ENCODE assay signal across 9 cellular contexts in the genomic region with DNA sequence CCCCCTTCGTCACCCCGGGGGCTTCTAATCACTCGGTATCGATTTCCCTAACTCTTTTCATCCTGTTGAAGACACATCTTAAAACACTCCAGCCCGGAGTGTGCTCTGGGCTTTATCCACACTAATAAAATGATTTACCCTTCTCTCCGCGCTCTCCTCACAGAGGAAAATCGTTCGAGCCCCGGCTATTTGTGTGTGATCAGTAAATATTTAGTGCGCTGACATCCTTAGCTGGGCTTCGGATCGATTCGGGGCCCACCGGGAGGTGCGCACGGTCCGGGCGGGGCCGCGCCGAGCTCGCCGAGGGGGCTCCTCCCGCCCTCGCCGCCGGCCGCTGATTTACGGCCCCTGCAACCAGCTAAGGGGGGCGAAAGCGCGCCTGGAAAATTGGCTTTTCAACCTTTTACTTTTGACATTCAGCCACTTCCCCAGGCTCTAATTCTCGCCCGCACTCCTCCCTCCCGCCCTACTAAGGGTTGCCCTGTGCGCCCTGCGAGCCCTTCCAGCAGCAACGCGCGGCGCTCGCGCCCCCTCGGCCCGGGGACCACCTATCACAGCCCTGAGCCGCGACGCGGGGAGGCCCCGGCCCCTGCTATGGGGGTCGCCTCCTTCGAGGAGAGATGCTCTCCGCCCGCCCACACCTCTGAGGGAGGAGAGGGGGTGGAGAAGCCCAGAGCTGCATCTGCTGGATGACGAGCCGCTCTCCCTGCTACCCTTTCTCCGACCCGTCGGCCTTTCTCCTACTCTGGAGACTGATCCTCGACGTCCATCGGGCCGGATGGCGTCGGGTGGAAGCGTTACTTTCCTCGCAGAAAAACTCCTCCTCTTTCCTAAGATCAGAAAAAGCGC. TPM values are rescaled to one million over a fixed set of nuclear protein-coding genes. Genes with fewer than 3 reads are reported as not detected.
DNase-seq lines count a peak whose midpoint lies in the region; ATAC-seq and TF ChIP-seq lines count a peak whose summit lies in the region.
"Had no signal": no experiment of that assay in that cellular context is flagged by ENCODE, and none has a peak within 500 bp of the region (broad histone marks: within the 10 kb centered on the region; RNA-seq: fewer than 3 reads in every experiment).

No MANE protein-coding gene starts in this region.

- no peak for ATAC-seq in thoracic aorta (ENCODE audit: insufficient number of reproducible peaks, low FRiP score, low read depth)

- H3K36me3 Mint-ChIP-seq in endodermal cell (ENCODE audit: low read depth) (no peaks in the 10 kb centered on the region), immature natural killer cell (peaks cover 0 to 6% (median 0%) of the 10 kb centered on the region in 3 donors)

- H3K9me3 Mint-ChIP-seq in endodermal cell (no peaks in the 10 kb centered on the region), immature natural killer cell (peaks cover 0 to 41% (median 4%) of the 10 kb centered on the region in 6 donors)

- H3K27ac Mint-ChIP-seq in endodermal cell (no peak overlapping the region), immature natural killer cell (no peak overlapping the region)

- H3K9me3 ChIP-seq in endodermal cell (ENCODE audit: control insufficient read depth, low read length): no peaks in the 10 kb centered on the region
- H3K9me3 ChIP-seq in thoracic aorta: no peaks in the 10 kb centered on the region

- no peaks in the 10 kb centered on the region for H3K4me1 ChIP-seq in endodermal cell (ENCODE audit: control insufficient read depth, insufficient read depth, low read length)
- peaks cover 3 to 46% of the 10 kb centered on the region in 2 donors for H3K4me1 ChIP-seq in thoracic aorta (ENCODE audit: control insufficient read depth in 1 of 2, low read depth in 2 of 2)

- H3K27ac ChIP-seq in endodermal cell (ENCODE audit: low read depth, low read length) (peak overlapping the region; percentile 9), thoracic aorta (peak overlapping the region; percentile 75 to 79)
- H3K27ac ChIP-seq: 22Rv1 had no signal

- H3K36me3 ChIP-seq in endodermal cell (ENCODE audit: control insufficient read depth, insufficient read depth, low read length) (no peaks in the 10 kb centered on the region), thoracic aorta (no peaks in the 10 kb centered on the region)

- H3K9ac ChIP-seq in endodermal cell (ENCODE audit: extremely low read depth, low read length, poor library complexity, severe bottlenecking): no peak overlapping the region

- H3K27me3 ChIP-seq in endodermal cell (ENCODE audit: control insufficient read depth, insufficient read depth, low read length, poor library complexity, severe bottlenecking) (peaks cover 98% of the 10 kb centered on the region), thoracic aorta (replicated peaks; ENCODE audit: insufficient read depth) (peaks cover 3% of the 10 kb centered on the region)

- H3K4me1 Mint-ChIP-seq in endodermal cell (peaks cover 37% of the 10 kb centered on the region), immature natural killer cell (peaks cover 5 to 8% of the 10 kb centered on the region in 2 donors)

- TF ChIP-seq CTCF in endodermal cell (conservative IDR thresholded peaks at IDR 0.05) (no peak), thoracic aorta (IDR thresholded peaks at IDR 0.05) (no peak)

- WGBS in endodermal cell (ENCODE audit: insufficient coverage in 1 of 2, insufficient read length in 1 of 2), 2 experiments: 2 to 13% methylated on average over 14 to 69 of the region's 69 CpGs

- H3K4me3 ChIP-seq in endodermal cell (ENCODE audit: low read length): peak overlapping the region; percentile 77
- H3K4me3 ChIP-seq in thoracic aorta: peak overlapping the region; percentile 76

- peak in 2 of 3 experiments; percentile 60 to 70 for DNase-seq in NCI-H1417 (lab: John Stamatoyannopoulos, UW)
- DNase-seq in NCI-H1417 treated with DMSO at 0.1 percent for 48 hours (lab: John Stamatoyannopoulos, UW): no peak
- DNase-seq in endodermal cell: peak; percentile 79
- DNase-seq in lung microvascular endothelial cell (ENCODE audit: low read depth in 2 of 2): peak; percentile 49 to 70
- DNase-seq in thoracic aorta (ENCODE audit: low spot score): no peak
- no peak for DNase-seq in immature natural killer cell
- no peak for DNase-seq in activated CD4-positive, CD25-positive, alpha-beta regulatory T cell treated with anti-CD3 and anti-CD28 coated beads, Interleukin-2, amount 50 U/mL, for 72 hours
- no peak for DNase-seq in activated CD8-positive, alpha-beta memory T cell treated with anti-CD3 and anti-CD28 coated beads for 24 hours

- H3K4me3 Mint-ChIP-seq in endodermal cell: peak overlapping the region; percentile 48
- no peak overlapping the region for H3K4me3 Mint-ChIP-seq in immature natural killer cell

- H3K27me3 Mint-ChIP-seq in endodermal cell (ENCODE audit: insufficient read depth) (peaks cover 98% of the 10 kb centered on the region), immature natural killer cell (ENCODE audit: low read depth in 3 of 3) (peaks cover 33 to 49% (median 46%) of the 10 kb centered on the region in 3 donors)

RNA-seq across cellular contexts. Expression of a gene that starts 7.9 kb away (rescaled TPM):
- total RNA-seq in endodermal cell: 1 to 10 TPM in 1 of 2 donors, under 1 TPM in 1; 0.73 to 3.3 TPM
- 54.2 TPM for polyA plus RNA-seq in endodermal cell (2013, experiment 1 of 2)
- 40.9 TPM for polyA plus RNA-seq in endodermal cell (2013, experiment 2 of 2)
- 17.4 and 25.0 TPM in 2 replicates for total RNA-seq in lung microvascular endothelial cell
- 10 to 100 TPM; 31.8 to 49.8 TPM for total RNA-seq in thoracic aorta
- not detected for polyA plus RNA-seq in immature natural killer cell

Comparison
In these comparisons a context has a peak if more than half of its experiments do, and no peak if none do; other contexts are left out.
1. DNase-seq: peak in NCI-H1417 (2 of 3), endodermal cell (single experiment) and lung microvascular endothelial cell (2 of 2); none in NCI-H1417 treated with DMSO at 0.1 percent for 48 hours (single experiment), thoracic aorta (single experiment), immature natural killer cell (0 of 3), activated CD4-positive, CD25-positive, alpha-beta regulatory T cell treated with anti-CD3 and anti-CD28 coated beads, Interleukin-2, amount 50 U/mL, for 72 hours (single experiment) and activated CD8-positive, alpha-beta memory T cell treated with anti-CD3 and anti-CD28 coated beads for 24 hours (single experiment).